14 cellular contexts compared by ENCODE assay signal in genomic region chr1:48790397-48790796, GRCh38. TPM values are rescaled to one million over a fixed set of nuclear protein-coding genes. Genes with fewer than 3 reads are reported as not detected.
DNase-seq lines count a peak whose midpoint lies in the region; ATAC-seq and TF ChIP-seq lines count a peak whose summit lies in the region.
"Had no signal": no experiment of that assay in that cellular context is flagged by ENCODE, and none has a peak within 500 bp of the region (broad histone marks: within the 10 kb centered on the region; RNA-seq: fewer than 3 reads in every experiment).

No MANE protein-coding gene starts in this region.

- H3K4me3 Mint-ChIP-seq in activated T-helper 2 cell treated with anti-CD3 and anti-CD28 coated beads, Interferon-gamma antibody, Interleukin-2, Interleukin-4, amounts not matched to agents 10 μg/mL and 5 μg/mL and 100 μg/mL, durations not matched to agents 14 hours and 24 hours and 36 hours (ENCODE audit: low read depth), result no peak overlapping the region

- no peaks in the 10 kb centered on the region for H3K27me3 ChIP-seq in right cardiac atrium (ENCODE audit: control insufficient read depth, insufficient read depth)
- H3K27me3 ChIP-seq: thyroid gland had no signal

- DNase-seq in GM10248 (ENCODE audit: extremely low spot score) (peak; percentile 17), SHP77 treated with DMSO at 0.1 percent for 48 hours (lab: John Stamatoyannopoulos, UW) (no peak), right cardiac atrium (no peak), SHP77 (lab: John Stamatoyannopoulos, UW) (no peak), SIG-M5 treated with dmso at 0.1 percent for 504 hours (lab: John Stamatoyannopoulos, UW; ENCODE audit: unreplicated experiment) (no peak)
- no peak for DNase-seq in activated T-helper 2 cell treated with anti-CD3 and anti-CD28 coated beads, Interferon-gamma antibody, Interleukin-2, Interleukin-4, amounts not matched to agents 10 μg/mL and 5 μg/mL and 100 μg/mL, durations not matched to agents 14 hours and 24 hours and 36 hours (ENCODE audit: low spot score)
- DNase-seq: GDM1; midbrain; psoas muscle; stimulated activated CD4-positive, alpha-beta T cell treated with anti-CD3 and anti-CD28 coated beads, Interleukin-4, amount 100 ng/mL, for 4 hours; T-helper 9 cell; thyroid gland had no signal

- H3K4me1 Mint-ChIP-seq in activated T-helper 2 cell treated with anti-CD3 and anti-CD28 coated beads, Interferon-gamma antibody, Interleukin-2, Interleukin-4, amounts not matched to agents 10 μg/mL and 5 μg/mL and 100 μg/mL, durations not matched to agents 14 hours and 24 hours and 36 hours (ENCODE audit: low read depth), result peaks cover 46% of the 10 kb centered on the region

- intact Hi-C loops in activated T-helper 2 cell treated with anti-CD3 and anti-CD28 coated beads, Interferon-gamma antibody, Interleukin-2, Interleukin-4, amounts not matched to agents 10 μg/mL and 5 μg/mL and 100 μg/mL, durations not matched to agents 14 hours and 24 hours and 36 hours (cut with micrococcal nuclease), result loop anchor here (1.0 to 2.0 kb wide), 2 partner anchors 9 to 14 kb away; partner anchors contain the start of gene BEND5
- intact Hi-C loops in right cardiac atrium (cut with DNase I), result no loop called here

- no peak for TF ChIP-seq CTCF in GM10248 (IDR thresholded peaks at IDR 0.05; ENCODE audit: control extremely low read depth, extremely low read depth, low read depth, missing control alignments)

- POLR2A ChIA-PET in GM10248 (lab: Yijun Ruan, JAX), result no interaction called here

- no peaks in the 10 kb centered on the region for H3K9me3 ChIP-seq in right cardiac atrium (ENCODE audit: control insufficient read depth, low read length)
- H3K9me3 ChIP-seq: psoas muscle, thyroid gland had no signal

- no peaks in the 10 kb centered on the region for H3K4me1 ChIP-seq in right cardiac atrium (ENCODE audit: control insufficient read depth, insufficient read depth, low read length)
- H3K4me1 ChIP-seq: psoas muscle, thyroid gland had no signal

- no peaks in the 10 kb centered on the region for H3K9me3 Mint-ChIP-seq in activated T-helper 2 cell treated with anti-CD3 and anti-CD28 coated beads, Interferon-gamma antibody, Interleukin-2, Interleukin-4, amounts not matched to agents 10 μg/mL and 5 μg/mL and 100 μg/mL, durations not matched to agents 14 hours and 24 hours and 36 hours

- H3K4me3 ChIP-seq in right cardiac atrium (ENCODE audit: low read length), result no peak overlapping the region
- H3K4me3 ChIP-seq: psoas muscle, thyroid gland had no signal

- H3K27ac Mint-ChIP-seq in activated T-helper 2 cell treated with anti-CD3 and anti-CD28 coated beads, Interferon-gamma antibody, Interleukin-2, Interleukin-4, amounts not matched to agents 10 μg/mL and 5 μg/mL and 100 μg/mL, durations not matched to agents 14 hours and 24 hours and 36 hours, result peak overlapping the region; percentile 69

- H3K36me3 Mint-ChIP-seq in activated T-helper 2 cell treated with anti-CD3 and anti-CD28 coated beads, Interferon-gamma antibody, Interleukin-2, Interleukin-4, amounts not matched to agents 10 μg/mL and 5 μg/mL and 100 μg/mL, durations not matched to agents 14 hours and 24 hours and 36 hours (ENCODE audit: low read depth), result no peaks in the 10 kb centered on the region

- CTCF ChIA-PET in GM10248 (lab: Yijun Ruan, JAX), result interaction anchor here (1.0 to 1.8 kb wide), 3 partner anchors 11 to 93 kb away, joined by 3 to 8 read pairs (median 4); no protein-coding TSS in a partner anchor

- ATAC-seq in GM19395 (IDR thresholded peaks at IDR 0.05; ENCODE audit: unreplicated experiment) (peak; percentile 55), HG03108 (IDR thresholded peaks at IDR 0.05; ENCODE audit: unreplicated experiment) (peak; percentile 34), right cardiac atrium (no peak)
- ATAC-seq: psoas muscle had no signal

- H3K27me3 Mint-ChIP-seq in activated T-helper 2 cell treated with anti-CD3 and anti-CD28 coated beads, Interferon-gamma antibody, Interleukin-2, Interleukin-4, amounts not matched to agents 10 μg/mL and 5 μg/mL and 100 μg/mL, durations not matched to agents 14 hours and 24 hours and 36 hours (ENCODE audit: low read depth), result no peaks in the 10 kb centered on the region

- no peak overlapping the region for H3K27ac ChIP-seq in right cardiac atrium (ENCODE audit: low read length)
- H3K27ac ChIP-seq: psoas muscle, thyroid gland had no signal

RNA-seq across cellular contexts. Expression of gene BEND5, which starts 13.7 kb away (rescaled TPM):
- total RNA-seq in activated T-helper 2 cell treated with anti-CD3 and anti-CD28 coated beads, Interferon-gamma antibody, Interleukin-2, Interleukin-4, amounts not matched to agents 10 μg/mL and 5 μg/mL and 100 μg/mL, durations not matched to agents 14 hours and 24 hours and 36 hours, result 10.2 and 13.1 TPM in 2 replicates
- total RNA-seq in right cardiac atrium, result 1 to 10 TPM; 4.0 to 7.9 (median 5.1) TPM
- 3.8 TPM for polyA plus RNA-seq in right cardiac atrium

Comparison
In these comparisons a context has a peak if more than half of its experiments do, and no peak if none do; other contexts are left out.
1. ATAC-seq: peak in GM19395 (single experiment) and HG03108 (single experiment); none in right cardiac atrium (0 of 2).